ENCODE assay signal across 10 cellular contexts in genomic region chr11:5251746-5252145, GRCh38. TPM values are rescaled to one million over a fixed set of nuclear protein-coding genes. Genes with fewer than 3 reads are reported as not detected.
"Had no signal": no experiment of that assay in that cellular context is flagged by ENCODE, and none has a peak within 500 bp of the region (broad histone marks: within the 10 kb centered on the region; RNA-seq: fewer than 3 reads in every experiment).

No MANE protein-coding gene starts in this region.

- H3K4me3 Mint-ChIP-seq: HFFc6, IgD-negative memory B cell had no signal

- H3K27ac Mint-ChIP-seq: HFFc6, IgD-negative memory B cell had no signal

- H3K9me3 ChIP-seq: HAP-1 had no signal

- H3K36me3 Mint-ChIP-seq: IgD-negative memory B cell had no signal

- H3K4me3 ChIP-seq: HAP-1 had no signal

- H3K27ac ChIP-seq: HL-60 had no signal

- H3K9me3 Mint-ChIP-seq: HFFc6, IgD-negative memory B cell had no signal

- H3K36me3 ChIP-seq: HAP-1 had no signal

- H3K4me1 Mint-ChIP-seq: IgD-negative memory B cell had no signal

- DNase-seq: GOT3, H7, HFFc6, KG1 had no signal

- H3K4me1 ChIP-seq: HAP-1 had no signal

RNA-seq across cellular contexts. Expression of gene HBG1, which starts 2.1 kb away (rescaled TPM):
- total RNA-seq: H7, HepG2, HFFc6 had no signal
- polyA plus RNA-seq: HepG2, IgD-negative memory B cell had no signal

RNA-seq across cellular contexts. Expression of gene HBG2, which starts 2.8 kb away (rescaled TPM):
- total RNA-seq: H7, HepG2, HFFc6 had no signal
- polyA plus RNA-seq: HepG2 had no signal

RNA-seq across cellular contexts. Expression of gene HBD, which starts 17.5 kb away (rescaled TPM):
- total RNA-seq: H4, H7, HepG2, HFFc6, HT1080 had no signal
- polyA plus RNA-seq: HepG2, IgD-negative memory B cell had no signal

RNA-seq across cellular contexts. Expression of gene HBE1, which starts 18.0 kb away (rescaled TPM):
- total RNA-seq: HFFc6 had no signal
- polyA plus RNA-seq: IgD-negative memory B cell had no signal

RNA-seq across cellular contexts. Expression of gene HBB, which starts 24.9 kb away (rescaled TPM):
- total RNA-seq: H4, H7, HepG2, HFFc6, HT1080 had no signal
- polyA plus RNA-seq: HepG2 had no signal
